Comparison of ENCODE assay signal across 12 cellular contexts in the genomic region with DNA sequence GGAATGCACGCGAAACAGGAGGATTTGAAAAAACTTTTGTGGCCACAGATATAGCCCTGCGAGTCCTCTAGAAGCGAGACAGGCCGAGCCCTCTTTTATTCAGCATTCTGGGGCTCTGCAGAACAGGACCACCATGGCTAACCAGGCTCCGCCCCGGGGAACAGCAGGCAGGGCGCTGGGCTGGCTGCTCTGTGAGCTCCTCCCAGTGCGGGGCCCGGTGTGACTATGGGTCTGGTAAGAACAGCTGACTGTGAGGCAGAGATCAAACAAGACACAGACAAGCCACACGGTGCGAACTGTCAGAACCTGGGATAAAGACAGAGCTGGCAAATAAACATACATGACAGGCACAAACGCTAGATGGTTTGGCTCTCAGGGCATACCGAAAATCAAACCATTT. TPM values are rescaled to one million over a fixed set of nuclear protein-coding genes. Genes with fewer than 3 reads are reported as not detected.
DNase-seq lines count a peak whose midpoint lies in the region; ATAC-seq and TF ChIP-seq lines count a peak whose summit lies in the region.
"Had no signal": no experiment of that assay in that cellular context is flagged by ENCODE, and none has a peak within 500 bp of the region (broad histone marks: within the 10 kb centered on the region; RNA-seq: fewer than 3 reads in every experiment).

No MANE protein-coding gene starts in this region.

- no peak for TF ChIP-seq CTCF in uterus (IDR thresholded peaks at IDR 0.05)

- H3K4me1 ChIP-seq in mesodermal cell (ENCODE audit: control insufficient read depth, insufficient read depth, low read length, poor library complexity, severe bottlenecking) (peaks cover 51% of the 10 kb centered on the region), uterus (peaks cover 14 to 15% of the 10 kb centered on the region in 2 donors)

- H3K4me3 ChIP-seq in mesodermal cell (ENCODE audit: extremely low read depth, insufficient read depth, low read length, poor library complexity, severe bottlenecking) (no peak overlapping the region), uterus (no peak overlapping the region)
- H3K4me3 ChIP-seq: K562 had no signal

- no peak for ATAC-seq in GM18517 (IDR thresholded peaks at IDR 0.05; ENCODE audit: unreplicated experiment)
- ATAC-seq: K562 had no signal

- H3K27me3 ChIP-seq in uterus, result no peaks in the 10 kb centered on the region

- WGBS in mesodermal cell (ENCODE audit: insufficient coverage in 2 of 2), 2 experiments, result 39 to 44% methylated on average over 14 of the region's 14 CpGs

- TF ChIP-seq POLR2A in uterus (IDR thresholded peaks at IDR 0.05), result no peak

- H3K9me3 ChIP-seq in mesodermal cell (ENCODE audit: control insufficient read depth, low read length) (no peaks in the 10 kb centered on the region), uterus (no peaks in the 10 kb centered on the region)

- peaks cover 23% of the 10 kb centered on the region for H3K36me3 ChIP-seq in mesodermal cell (ENCODE audit: control insufficient read depth, insufficient read depth, low read length)
- no peaks in the 10 kb centered on the region for H3K36me3 ChIP-seq in uterus

- intact Hi-C loops in uterus (cut with DNase I; ENCODE audit: low total_unique reads), result no loop called here

- H3K27ac ChIP-seq in mesodermal cell (ENCODE audit: low read depth, low read length, severe bottlenecking), result peak overlapping the region; percentile 36
- H3K27ac ChIP-seq in uterus, result peak overlapping the region; percentile 63 to 84

- DNase-seq in NCI-H1417 (lab: John Stamatoyannopoulos, UW) (peak in 2 of 3 experiments; percentile 45 to 81), NCI-H1417 treated with DMSO at 0.1 percent for 48 hours (lab: John Stamatoyannopoulos, UW) (no peak), ecto neural progenitor cell (ENCODE audit: low spot score) (peak; percentile 69), uterus (peak; percentile 21 to 33), DMS53 treated with DMSO at 0.1 percent for 48 hours (lab: John Stamatoyannopoulos, UW; ENCODE audit: unreplicated experiment) (no peak), cerebellar cortex (ENCODE audit: low spot score) (no peak)
- DNase-seq: 8988T, small intestine, SW 1271 had no signal

RNA-seq across cellular contexts. Expression of a gene that starts 15.5 kb away (rescaled TPM):
- 297 TPM for polyA plus RNA-seq in mesodermal cell (2013, experiment 1 of 2)
- 256 TPM for polyA plus RNA-seq in mesodermal cell (2013, experiment 2 of 2)
- 100 to 1,000 TPM in 1 of 4 donors, 10 to 100 TPM in 3; 26.6 to 254 (median 59.8) TPM for total RNA-seq in uterus
- polyA plus RNA-seq: K562 had no signal

Comparison
In these comparisons a context has a peak if more than half of its experiments do, and no peak if none do; other contexts are left out.
1. DNase-seq: peak in NCI-H1417 (2 of 3), ecto neural progenitor cell (single experiment) and uterus (2 of 2); none in NCI-H1417 treated with DMSO at 0.1 percent for 48 hours (single experiment), DMS53 treated with DMSO at 0.1 percent for 48 hours (single experiment) and cerebellar cortex (single experiment).